8 cellular contexts compared by ENCODE assay signal in genomic region chr3:125374996-125375941, GRCh38. TPM values are rescaled to one million over a fixed set of nuclear protein-coding genes. Genes with fewer than 3 reads are reported as not detected.
DNase-seq lines count a peak whose midpoint lies in the region; ATAC-seq and TF ChIP-seq lines count a peak whose summit lies in the region.

A gene with protein sequence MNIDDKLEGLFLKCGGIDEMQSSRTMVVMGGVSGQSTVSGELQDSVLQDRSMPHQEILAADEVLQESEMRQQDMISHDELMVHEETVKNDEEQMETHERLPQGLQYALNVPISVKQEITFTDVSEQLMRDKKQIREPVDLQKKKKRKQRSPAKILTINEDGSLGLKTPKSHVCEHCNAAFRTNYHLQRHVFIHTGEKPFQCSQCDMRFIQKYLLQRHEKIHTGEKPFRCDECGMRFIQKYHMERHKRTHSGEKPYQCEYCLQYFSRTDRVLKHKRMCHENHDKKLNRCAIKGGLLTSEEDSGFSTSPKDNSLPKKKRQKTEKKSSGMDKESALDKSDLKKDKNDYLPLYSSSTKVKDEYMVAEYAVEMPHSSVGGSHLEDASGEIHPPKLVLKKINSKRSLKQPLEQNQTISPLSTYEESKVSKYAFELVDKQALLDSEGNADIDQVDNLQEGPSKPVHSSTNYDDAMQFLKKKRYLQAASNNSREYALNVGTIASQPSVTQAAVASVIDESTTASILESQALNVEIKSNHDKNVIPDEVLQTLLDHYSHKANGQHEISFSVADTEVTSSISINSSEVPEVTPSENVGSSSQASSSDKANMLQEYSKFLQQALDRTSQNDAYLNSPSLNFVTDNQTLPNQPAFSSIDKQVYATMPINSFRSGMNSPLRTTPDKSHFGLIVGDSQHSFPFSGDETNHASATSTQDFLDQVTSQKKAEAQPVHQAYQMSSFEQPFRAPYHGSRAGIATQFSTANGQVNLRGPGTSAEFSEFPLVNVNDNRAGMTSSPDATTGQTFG (minus strand): TSS chr3:125375325. CDS start chr3:125313640, 61,685 bp downstream.

- TF ChIP-seq POLR2A in GM10847 (IDR thresholded peaks at IDR 0.05; ENCODE audit: extremely low read depth, insufficient read length) = peak; percentile 97

- H3K27ac Mint-ChIP-seq in activated naive CD8-positive, alpha-beta T cell treated with anti-CD3 and anti-CD28 coated beads, Interleukin-2, amount 50 U/mL, for 24 hours = peak within 1 kb of the TSS; percentile 93

- H3K9me3 ChIP-seq in cardiac muscle cell (ENCODE audit: low read depth) = no peaks in the 10 kb centered on the region
- H3K9me3 ChIP-seq in parathyroid adenoma (ENCODE audit: control insufficient read depth, low read length) = no peaks in the 10 kb centered on the region
- H3K9me3 ChIP-seq in tibial artery = no peaks in the 10 kb centered on the region

- peak within 1 kb of the TSS; percentile 99 for H3K4me3 Mint-ChIP-seq in activated naive CD8-positive, alpha-beta T cell treated with anti-CD3 and anti-CD28 coated beads, Interleukin-2, amount 50 U/mL, for 24 hours

- peaks cover 45% of the 10 kb centered on the region for H3K79me2 ChIP-seq in parathyroid adenoma

- H3K9me3 Mint-ChIP-seq in activated naive CD8-positive, alpha-beta T cell treated with anti-CD3 and anti-CD28 coated beads, Interleukin-2, amount 50 U/mL, for 24 hours = no peaks in the 10 kb centered on the region

- H3K27me3 Mint-ChIP-seq in activated naive CD8-positive, alpha-beta T cell treated with anti-CD3 and anti-CD28 coated beads, Interleukin-2, amount 50 U/mL, for 24 hours = no peaks in the 10 kb centered on the region

- DNase-seq in NCI-H1417 (lab: John Stamatoyannopoulos, UW) (peak; percentile 86 to 92 (median 91)), SW480 (ENCODE audit: low spot score) (peak; percentile 79), cardiac muscle cell (ENCODE audit: low read depth in 1 of 2, low spot score in 1 of 2) (peak; percentile 92 to 93), tibial artery (peak; percentile 85 to 95)
- DNase-seq in activated naive CD8-positive, alpha-beta T cell treated with anti-CD3 and anti-CD28 coated beads, Interleukin-2, amount 50 U/mL, for 24 hours = peak; percentile 90

- ATAC-seq in HG02642 (IDR thresholded peaks at IDR 0.05; ENCODE audit: poor library complexity, unreplicated experiment) = peak; percentile 89
- ATAC-seq in activated naive CD8-positive, alpha-beta T cell treated with anti-CD3 and anti-CD28 coated beads, Interleukin-2, amount 50 U/mL, for 24 hours = peak; percentile 93

- intact Hi-C loops in tibial artery (cut with DNase I; ENCODE audit: low total_unique reads) = loop anchor here (10.0 kb wide), 1 partner anchor 330 kb away; no protein-coding TSS in a partner anchor

- peaks cover 14% of the 10 kb centered on the region for H3K36me3 Mint-ChIP-seq in activated naive CD8-positive, alpha-beta T cell treated with anti-CD3 and anti-CD28 coated beads, Interleukin-2, amount 50 U/mL, for 24 hours (ENCODE audit: low read depth)

- H3K9ac ChIP-seq in parathyroid adenoma = peak within 1 kb of the TSS; percentile 97

- H2AFZ ChIP-seq in parathyroid adenoma = peak within 1 kb of the TSS; percentile 99

- TF ChIP-seq CTCF in cardiac muscle cell (IDR thresholded peaks at IDR 0.05; ENCODE audit: low read depth, low read length) (peak; percentile 17), parathyroid adenoma (IDR thresholded peaks at IDR 0.05) (peak; percentile 35), tibial artery (IDR thresholded peaks at IDR 0.05) (no peak)

- H3K27me3 ChIP-seq in cardiac muscle cell (no peaks in the 10 kb centered on the region), parathyroid adenoma (ENCODE audit: control insufficient read depth, insufficient read depth, low read length) (no peaks in the 10 kb centered on the region), tibial artery (no peaks in the 10 kb centered on the region)

- H3K36me3 ChIP-seq in cardiac muscle cell = no peaks in the 10 kb centered on the region
- H3K36me3 ChIP-seq in parathyroid adenoma (ENCODE audit: control insufficient read depth, insufficient read depth, low read length) = no peaks in the 10 kb centered on the region
- H3K36me3 ChIP-seq in tibial artery = no peaks in the 10 kb centered on the region

- peak within 1 kb of the TSS; percentile 91 for H3K4me3 ChIP-seq in cardiac muscle cell
- H3K4me3 ChIP-seq in parathyroid adenoma (ENCODE audit: low read depth, low read length) = peak within 1 kb of the TSS; percentile 97
- peak within 1 kb of the TSS; percentile 87 to 92 for H3K4me3 ChIP-seq in tibial artery

- H3K4me1 ChIP-seq in cardiac muscle cell (ENCODE audit: low read depth) (peaks cover 5% of the 10 kb centered on the region), parathyroid adenoma (no peaks in the 10 kb centered on the region), tibial artery (peaks cover 0 to 37% (median 24%) of the 10 kb centered on the region in 4 donors)

- peak within 1 kb of the TSS; percentile 96 for H3K4me2 ChIP-seq in parathyroid adenoma (ENCODE audit: low read length)

- H3K27ac ChIP-seq in cardiac muscle cell (peak within 1 kb of the TSS; percentile 97), parathyroid adenoma (peak within 1 kb of the TSS; percentile 90), tibial artery (peak within 1 kb of the TSS; percentile 90 to 95)

- H3K4me1 Mint-ChIP-seq in activated naive CD8-positive, alpha-beta T cell treated with anti-CD3 and anti-CD28 coated beads, Interleukin-2, amount 50 U/mL, for 24 hours = peaks cover 38% of the 10 kb centered on the region

RNA-seq across cellular contexts. Expression of the gene that starts here (rescaled TPM):
- total RNA-seq in cardiac muscle cell = 20.0 and 29.4 TPM in 2 replicates
- 26.1 and 40.4 TPM in 2 replicates for polyA plus RNA-seq in cardiac muscle cell

Comparison
In these comparisons a context has a peak if more than half of its experiments do, and no peak if none do; other contexts are left out.
1. Peak in every context shown above with its lines: DNase-seq, ATAC-seq, H3K4me3 ChIP-seq and H3K27ac ChIP-seq.
2. CTCF ChIP-seq: peak in cardiac muscle cell (single experiment) and parathyroid adenoma (single experiment); none in tibial artery (0 of 2).